Comparison of ENCODE assay signal across 17 cellular contexts in the genomic region with DNA sequence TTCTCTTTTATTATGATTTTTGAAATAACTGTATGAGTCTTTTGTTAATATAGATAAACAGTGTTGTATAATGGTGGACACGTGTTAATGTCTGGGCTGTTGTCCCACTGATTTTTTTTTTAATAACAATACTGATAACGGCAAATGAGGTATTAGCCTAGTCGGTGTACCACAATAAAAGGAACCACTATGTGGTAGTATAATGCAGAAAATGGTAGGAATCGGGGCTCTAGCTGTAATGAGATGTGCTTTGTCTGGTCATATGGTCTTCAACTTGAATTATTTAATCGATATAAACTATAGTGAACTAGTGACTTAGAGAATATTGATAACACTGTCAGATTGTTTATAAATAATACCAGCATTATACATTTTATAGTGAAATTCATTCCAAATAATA.
DNase-seq lines count a peak whose midpoint lies in the region; ATAC-seq and TF ChIP-seq lines count a peak whose summit lies in the region.
"Had no signal": no experiment of that assay in that cellular context is flagged by ENCODE, and none has a peak within 500 bp of the region (broad histone marks: within the 10 kb centered on the region; RNA-seq: fewer than 3 reads in every experiment).

No MANE protein-coding gene starts in this region.

- H3K9me3 Mint-ChIP-seq in endodermal cell, result peaks cover 2% of the 10 kb centered on the region

- H3K9me3 ChIP-seq in endodermal cell (ENCODE audit: control insufficient read depth, low read length) (no peaks in the 10 kb centered on the region), lower lobe of right lung (no peaks in the 10 kb centered on the region)
- H3K9me3 ChIP-seq: psoas muscle had no signal

- no peak overlapping the region for H3K9ac ChIP-seq in endodermal cell (ENCODE audit: extremely low read depth, low read length, poor library complexity, severe bottlenecking)
- H3K9ac ChIP-seq: BLaER1 treated with 17β-estradiol and CSF1 and Interleukin-3, amounts not matched to agents 10 nM and 100 nM had no signal

- no peak overlapping the region for H3K27ac ChIP-seq in endodermal cell (ENCODE audit: low read depth, low read length)
- no peak overlapping the region for H3K27ac ChIP-seq in lower lobe of right lung
- H3K27ac ChIP-seq: psoas muscle had no signal

- ATAC-seq in lower lobe of right lung (peak in 1 of 2 donors; percentile 60), HG02981 (IDR thresholded peaks at IDR 0.05; ENCODE audit: unreplicated experiment) (no peak), HG02623 (IDR thresholded peaks at IDR 0.05; ENCODE audit: unreplicated experiment) (no peak)
- ATAC-seq: psoas muscle had no signal

- intact Hi-C loops in lower lobe of right lung (cut with DNase I), result no loop called here

- H3K27me3 ChIP-seq in endodermal cell (ENCODE audit: control insufficient read depth, insufficient read depth, low read length, poor library complexity, severe bottlenecking) (no peaks in the 10 kb centered on the region), lower lobe of right lung (ENCODE audit: low read depth) (no peaks in the 10 kb centered on the region)
- H3K27me3 ChIP-seq: BLaER1 treated with 17β-estradiol and CSF1 and Interleukin-3, amounts not matched to agents 10 nM and 100 nM had no signal

- no peaks in the 10 kb centered on the region for H3K4me1 Mint-ChIP-seq in endodermal cell
- H3K4me1 Mint-ChIP-seq: activated naive CD8-positive, alpha-beta T cell treated with anti-CD3 and anti-CD28 coated beads, Interleukin-2, amount 10 ng/mL, durations not matched to agents 7 days and 5 days had no signal

- TF ChIP-seq CTCF in endodermal cell (conservative IDR thresholded peaks at IDR 0.05) (peak; percentile 63), lower lobe of right lung (IDR thresholded peaks at IDR 0.05) (peak; percentile 24)

- no peak overlapping the region for H3K27ac Mint-ChIP-seq in endodermal cell
- H3K27ac Mint-ChIP-seq: activated naive CD8-positive, alpha-beta T cell treated with anti-CD3 and anti-CD28 coated beads, Interleukin-2, amount 10 ng/mL, durations not matched to agents 7 days and 5 days had no signal

- 82% methylated on average over 5 of the region's 5 CpGs; no CpG with 5 or more reads in 1 of the 2 experiments for WGBS in endodermal cell (ENCODE audit: insufficient coverage in 1 of 2, insufficient read length in 1 of 2), 2 experiments

- H3K27me3 Mint-ChIP-seq in endodermal cell (ENCODE audit: insufficient read depth), result no peaks in the 10 kb centered on the region
- H3K27me3 Mint-ChIP-seq: activated naive CD8-positive, alpha-beta T cell treated with anti-CD3 and anti-CD28 coated beads, Interleukin-2, amount 10 ng/mL, durations not matched to agents 7 days and 5 days had no signal

- H3K36me3 Mint-ChIP-seq in endodermal cell (ENCODE audit: low read depth), result no peaks in the 10 kb centered on the region
- H3K36me3 Mint-ChIP-seq: activated naive CD8-positive, alpha-beta T cell treated with anti-CD3 and anti-CD28 coated beads, Interleukin-2, amount 10 ng/mL, durations not matched to agents 7 days and 5 days had no signal

- peak; percentile 29 for DNase-seq in EH (ENCODE audit: low read depth)
- DNase-seq in NCI-H526 treated with DMSO at 0.1 percent for 48 hours (lab: John Stamatoyannopoulos, UW), result peak; percentile 9
- DNase-seq in endodermal cell, result no peak
- no peak for DNase-seq in lower lobe of right lung
- no peak for DNase-seq in NCI-H1092 (lab: John Stamatoyannopoulos, UW)
- DNase-seq in activated CD8-positive, alpha-beta memory T cell treated with anti-CD3 and anti-CD28 coated beads, Interleukin-2, amount 50 U/mL, for 4 hours, result no peak
- DNase-seq: activated naive CD8-positive, alpha-beta T cell treated with anti-CD3 and anti-CD28 coated beads, Interleukin-2, amount 10 ng/mL, durations not matched to agents 7 days and 5 days; effector CD8-positive, alpha-beta T cell; glutamatergic neuron; mammary epithelial cell; NCI-H69; psoas muscle; stimulated activated CD4-positive, alpha-beta T cell treated with anti-CD3 and anti-CD28 coated beads, Interleukin-2, amount 100 ng/mL, for 48 hours; stimulated activated naive CD4-positive, alpha-beta T cell treated with Interleukin-2 at 50 U/mL for 16 hours had no signal

- H3K4me1 ChIP-seq in endodermal cell (ENCODE audit: control insufficient read depth, insufficient read depth, low read length) (no peaks in the 10 kb centered on the region), lower lobe of right lung (no peaks in the 10 kb centered on the region)
- H3K4me1 ChIP-seq: psoas muscle had no signal

- no peak overlapping the region for H3K4me3 ChIP-seq in endodermal cell (ENCODE audit: low read length)
- H3K4me3 ChIP-seq in lower lobe of right lung, result no peak overlapping the region
- H3K4me3 ChIP-seq: BLaER1 treated with 17β-estradiol and CSF1 and Interleukin-3, amounts not matched to agents 10 nM and 100 nM; psoas muscle had no signal

- H3K36me3 ChIP-seq in endodermal cell (ENCODE audit: control insufficient read depth, insufficient read depth, low read length) (no peaks in the 10 kb centered on the region), lower lobe of right lung (no peaks in the 10 kb centered on the region)
- H3K36me3 ChIP-seq: BLaER1 treated with 17β-estradiol and CSF1 and Interleukin-3, amounts not matched to agents 10 nM and 100 nM had no signal

- no peak overlapping the region for H3K4me3 Mint-ChIP-seq in endodermal cell
- H3K4me3 Mint-ChIP-seq: activated naive CD8-positive, alpha-beta T cell treated with anti-CD3 and anti-CD28 coated beads, Interleukin-2, amount 10 ng/mL, durations not matched to agents 7 days and 5 days had no signal

Comparison
In these comparisons a context has a peak if more than half of its experiments do, and no peak if none do; other contexts are left out.
1. DNase-seq: peak in EH (single experiment) and NCI-H526 treated with DMSO at 0.1 percent for 48 hours (single experiment); none in endodermal cell (single experiment), lower lobe of right lung (single experiment), NCI-H1092 (single experiment) and activated CD8-positive, alpha-beta memory T cell treated with anti-CD3 and anti-CD28 coated beads, Interleukin-2, amount 50 U/mL, for 4 hours (single experiment).